ENCODE assay signal across 1 cellular context in genomic region chr3:197576838-197577237, GRCh38.
TF ChIP-seq lines count a peak whose summit lies in the region.

No MANE protein-coding gene starts in this region.

TF ChIP-seq in K562, 482 proteins besides CTCF, POLR2A, EP300 and RAD21:
- no peak for TF ChIP-seq ZHX1 (conservative IDR thresholded peaks at IDR 0.05; ENCODE audit: low read length)
- no peak for TF ChIP-seq KLF1 (tag; IDR thresholded peaks at IDR 0.05)
- no peak for TF ChIP-seq NFIX (CRISPR knock-in tag; IDR thresholded peaks at IDR 0.05; ENCODE audit: low read depth)
- TF ChIP-seq ESRRA (IDR thresholded peaks at IDR 0.05; ENCODE audit: borderline replicate concordance, low read depth) = no peak
- no peak for TF ChIP-seq MAX (CRISPR knock-in tag; IDR thresholded peaks at IDR 0.05)
- TF ChIP-seq ZNF280B (CRISPR knock-in tag; IDR thresholded peaks at IDR 0.05) = no peak
- no peak for TF ChIP-seq UBTF (IDR thresholded peaks at IDR 0.05; ENCODE audit: borderline replicate concordance in 1 of 2, low read depth in 2 of 2, low read length in 2 of 2)
- peak; percentile 56 for TF ChIP-seq RFX1 (IDR thresholded peaks at IDR 0.05)
- peak; percentile 53 for TF ChIP-seq PRDM10 (IDR thresholded peaks at IDR 0.05; ENCODE audit: partially characterized antibody)
- peak; percentile 19; the same call in 1 of the 2 replicates for TF ChIP-seq CTBP1 (IDR thresholded peaks at IDR 0.05; ENCODE audit: borderline replicate concordance)
- TF ChIP-seq MCM3 (IDR thresholded peaks at IDR 0.05) = no peak
- TF ChIP-seq ZNF780A (CRISPR knock-in tag; IDR thresholded peaks at IDR 0.05) = no peak
- TF ChIP-seq CSDE1 (IDR thresholded peaks at IDR 0.05) = no peak
- TF ChIP-seq ERF (CRISPR knock-in tag; IDR thresholded peaks at IDR 0.05) = no peak
